23 cellular contexts compared by ENCODE assay signal in the genomic region with DNA sequence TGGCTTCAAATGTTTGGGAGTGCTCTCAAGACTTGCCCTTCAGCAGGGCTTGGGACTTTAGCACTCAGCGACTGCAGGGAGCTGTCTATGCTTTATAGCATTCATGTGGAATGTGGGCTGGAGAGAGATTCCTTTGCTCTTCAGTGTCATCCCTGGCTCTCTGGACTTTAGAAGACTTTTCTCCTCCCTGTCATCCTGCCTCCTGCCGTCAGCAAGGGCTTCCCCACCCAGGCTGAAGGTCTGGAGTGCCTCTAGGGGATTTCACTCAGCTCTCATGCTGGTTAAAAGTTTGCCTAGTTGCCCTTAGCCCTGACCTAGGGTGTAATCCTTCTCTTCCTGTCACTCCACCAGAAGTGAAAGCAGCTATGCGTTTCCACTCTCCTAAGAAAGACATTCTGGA.
A peak's percentile ranks its signal among the peaks of the same experiment; 100 is the strongest.
DNase-seq lines count a peak whose midpoint lies in the region; ATAC-seq, FAIRE-seq and TF ChIP-seq lines count a peak whose summit lies in the region.
"Had no signal": no experiment of that assay in that cellular context is flagged by ENCODE, and none has a peak within 500 bp of the region (broad histone marks: within the 10 kb centered on the region; RNA-seq: fewer than 3 reads in every experiment).

No MANE protein-coding gene starts in this region.

- H3K4me1 Mint-ChIP-seq in endodermal cell: peaks cover 7% of the 10 kb centered on the region
- no peaks in the 10 kb centered on the region for H3K4me1 Mint-ChIP-seq in activated naive CD4-positive, alpha-beta T cell treated with anti-CD3 and anti-CD28 coated beads for 36 hours (ENCODE audit: low read depth)
- H3K4me1 Mint-ChIP-seq: activated CD4-positive, alpha-beta T cell treated with anti-CD3 and anti-CD28 coated beads, Interleukin-2, amount 10 ng/mL, durations not matched to agents 7 days and 5 days; naive thymus-derived CD8-positive, alpha-beta T cell had no signal

- H3K27ac ChIP-seq in endodermal cell (ENCODE audit: low read depth, low read length) (no peak overlapping the region), HepG2 (ENCODE audit: extremely low read length, insufficient read depth, low read length) (peak overlapping the region; percentile 47)
- H3K27ac ChIP-seq: epithelial cell of prostate, testis had no signal

- intact Hi-C loops in HepG2 (cut with micrococcal nuclease; ENCODE audit: unreplicated experiment): loop anchor here (2.0 kb wide), 1 partner anchor 107 kb away; no protein-coding TSS in a partner anchor
- intact Hi-C loops in activated naive CD4-positive, alpha-beta T cell treated with anti-CD3 and anti-CD28 coated beads for 36 hours (cut with micrococcal nuclease): no loop called here

- H3K36me3 ChIP-seq in MG63 (no peaks in the 10 kb centered on the region), endodermal cell (ENCODE audit: control insufficient read depth, insufficient read depth, low read length) (no peaks in the 10 kb centered on the region), HepG2 (replicated peaks in 1 of 2; ENCODE audit: control insufficient read depth in 1 of 2, insufficient read depth in 2 of 2, low read length in 2 of 2) (no peaks in the 10 kb centered on the region)

- no TSS peak for BruUV-seq in HepG2 (replicated peaks; lab: Mats Ljungman, UMichigan)

- no peaks in the 10 kb centered on the region for H3K36me3 Mint-ChIP-seq in endodermal cell (ENCODE audit: low read depth)
- peaks cover 5% of the 10 kb centered on the region for H3K36me3 Mint-ChIP-seq in activated naive CD4-positive, alpha-beta T cell treated with anti-CD3 and anti-CD28 coated beads for 36 hours (ENCODE audit: low read depth)

- ATAC-seq in HepG2: peak; percentile 98
- no peak for ATAC-seq in HG03565 (IDR thresholded peaks at IDR 0.05; ENCODE audit: unreplicated experiment)
- ATAC-seq: naive thymus-derived CD8-positive, alpha-beta T cell had no signal

- no peak overlapping the region for H3K4me3 ChIP-seq in AG09309 (ENCODE audit: control insufficient read depth, low read depth, low read length)
- H3K4me3 ChIP-seq in MG63: no peak overlapping the region
- H3K4me3 ChIP-seq in endodermal cell (ENCODE audit: low read length): no peak overlapping the region
- H3K4me3 ChIP-seq in HepG2 (replicated peaks in 1 of 3; ENCODE audit: insufficient read depth in 1 of 3, low read depth in 2 of 3, low read length in 3 of 3): no peak overlapping the region
- H3K4me3 ChIP-seq: testis had no signal

- TF ChIP-seq EP300 in HepG2 (IDR thresholded peaks at IDR 0.05; ENCODE audit: low read depth in 2 of 2, low read length in 2 of 2): no peak
- TF ChIP-seq EP300 in HepG2 (CRISPR knock-in tag; IDR thresholded peaks at IDR 0.05; ENCODE audit: borderline replicate concordance): no peak

- H3K9me3 Mint-ChIP-seq in endodermal cell: peaks cover 6% of the 10 kb centered on the region
- no peaks in the 10 kb centered on the region for H3K9me3 Mint-ChIP-seq in activated naive CD4-positive, alpha-beta T cell treated with anti-CD3 and anti-CD28 coated beads for 36 hours
- H3K9me3 Mint-ChIP-seq: activated CD4-positive, alpha-beta T cell treated with anti-CD3 and anti-CD28 coated beads, Interleukin-2, amount 10 ng/mL, durations not matched to agents 7 days and 5 days had no signal

- H3K27me3 ChIP-seq in MG63 (no peaks in the 10 kb centered on the region), endodermal cell (ENCODE audit: control insufficient read depth, insufficient read depth, low read length, poor library complexity, severe bottlenecking) (no peaks in the 10 kb centered on the region), HepG2 (ENCODE audit: control insufficient read depth in 1 of 2, insufficient read depth in 2 of 2, low read length in 2 of 2) (no peaks in the 10 kb centered on the region)
- H3K27me3 ChIP-seq: testis had no signal

- CTCF ChIA-PET in HepG2 (lab: Yijun Ruan, JAX; ENCODE audit: low intra/inter-chr PET ratio, low total read pairs): no interaction called here
- CTCF ChIA-PET in activated naive CD4-positive, alpha-beta T cell treated with anti-CD3 and anti-CD28 coated beads for 36 hours (lab: Charles Lee): no interaction called here

- TF ChIP-seq CTCF in AG09309 (IDR thresholded peaks at IDR 0.05; ENCODE audit: control insufficient read depth, insufficient read depth, low read depth, low read length, missing control alignments): peak; percentile 10
- TF ChIP-seq CTCF in endodermal cell (conservative IDR thresholded peaks at IDR 0.05): peak; percentile 28
- TF ChIP-seq CTCF in HepG2 (CRISPR knock-in tag; IDR thresholded peaks at IDR 0.05): peak; percentile 57

- FAIRE-seq in HepG2 (lab: Jason Lieb, UNC): peak; percentile 94
- FAIRE-seq: colon had no signal

- no peak overlapping the region for H3K4me3 Mint-ChIP-seq in endodermal cell
- no peak overlapping the region for H3K4me3 Mint-ChIP-seq in activated naive CD4-positive, alpha-beta T cell treated with anti-CD3 and anti-CD28 coated beads for 36 hours
- H3K4me3 Mint-ChIP-seq: activated CD4-positive, alpha-beta T cell treated with anti-CD3 and anti-CD28 coated beads, Interleukin-2, amount 10 ng/mL, durations not matched to agents 7 days and 5 days; naive thymus-derived CD8-positive, alpha-beta T cell; T-helper 2 cell treated with Interferon-gamma antibody and Interleukin-4, amounts not matched to agents 5 μg/mL and 100 μg/mL, for 36 hours had no signal

- H3K9ac ChIP-seq in endodermal cell (ENCODE audit: extremely low read depth, low read length, poor library complexity, severe bottlenecking): no peak overlapping the region
- H3K9ac ChIP-seq in HepG2 (ENCODE audit: insufficient read depth, low read depth, low read length): no peak overlapping the region

- H4K20me1 ChIP-seq in HepG2 (ENCODE audit: insufficient read depth, low read length): no peaks in the 10 kb centered on the region

- no peak overlapping the region for H3K27ac Mint-ChIP-seq in endodermal cell
- no peak overlapping the region for H3K27ac Mint-ChIP-seq in activated naive CD4-positive, alpha-beta T cell treated with anti-CD3 and anti-CD28 coated beads for 36 hours
- H3K27ac Mint-ChIP-seq: activated CD4-positive, alpha-beta T cell treated with anti-CD3 and anti-CD28 coated beads, Interleukin-2, amount 10 ng/mL, durations not matched to agents 7 days and 5 days; naive thymus-derived CD8-positive, alpha-beta T cell; T-helper 2 cell treated with Interferon-gamma antibody and Interleukin-4, amounts not matched to agents 5 μg/mL and 100 μg/mL, for 36 hours had no signal

- POLR2A ChIA-PET in HepG2 (lab: Yijun Ruan, JAX): no interaction called here

- peak overlapping the region; percentile 32 for H3K4me2 ChIP-seq in HepG2 (ENCODE audit: low read depth, low read length)

- DNase-seq in AG09309 (ENCODE audit: low read depth) (no peak), MG63 (peak; percentile 2), endodermal cell (peak; percentile 58), HepG2 (ENCODE audit: low spot score) (peak; percentile 56), germinal center (ENCODE audit: low spot score) (no peak), COR-L47 (lab: John Stamatoyannopoulos, UW) (no peak)
- no peak for DNase-seq in activated naive CD4-positive, alpha-beta T cell treated with anti-CD3 and anti-CD28 coated beads for 36 hours
- DNase-seq: activated CD4-positive, alpha-beta T cell treated with anti-CD3 and anti-CD28 coated beads, Interleukin-2, amount 10 ng/mL, durations not matched to agents 7 days and 5 days; activated T-cell treated with anti-CD3 and anti-CD28 coated beads, Interleukin-2, amount 50 U/mL, for 1 hour; DMS53; H7; IMR-90; naive thymus-derived CD8-positive, alpha-beta T cell; NCI-H1092 treated with DMSO at 0.1 percent for 48 hours; NCI-H2171; NK-92 treated with Interleukin-12 subunit alpha and Interleukin-12 subunit beta, amount 100 ng/mL, for 24 hours; stimulated activated CD4-positive, alpha-beta T cell treated with anti-CD3 and anti-CD28 coated beads, Interleukin-2, amount 100 ng/mL, for 24 hours; stimulated activated CD8-positive, alpha-beta memory T cell treated with anti-CD3 and anti-CD28 coated beads, Interleukin-4, amount 100 ng/mL, for 48 hours; testis had no signal

- 54 to 71% methylated on average over 2 to 3 of the region's 3 CpGs for WGBS in endodermal cell (ENCODE audit: insufficient coverage in 1 of 2, insufficient read length in 1 of 2), 2 experiments
- WGBS in HepG2 (ENCODE audit: low lambda C conversion rate): 14% methylated on average over 2 of the region's 3 CpGs

- in situ Hi-C loops in HepG2 (cut with HindIII; ENCODE audit: extremely low pct_ligation_motif_present, low pct_unique_long_range_greater_than_20kb): loop anchor here (10.0 kb wide), 1 partner anchor 57 kb away; no protein-coding TSS in a partner anchor

- no peak for TF ChIP-seq POLR2A in HepG2 (IDR thresholded peaks at IDR 0.05; ENCODE audit: insufficient read depth in 1 of 2, low read depth in 2 of 2, low read length in 2 of 2)

- H3K4me1 ChIP-seq in endodermal cell (ENCODE audit: control insufficient read depth, insufficient read depth, low read length) (peaks cover 3% of the 10 kb centered on the region), HepG2 (ENCODE audit: insufficient read depth, low read length) (peaks cover 16% of the 10 kb centered on the region)
- H3K4me1 ChIP-seq: testis had no signal

- H2AFZ ChIP-seq in HepG2 (ENCODE audit: low read length): no peak overlapping the region

- H3K9me3 ChIP-seq in MG63: no peaks in the 10 kb centered on the region
- peaks cover 9% of the 10 kb centered on the region for H3K9me3 ChIP-seq in endodermal cell (ENCODE audit: control insufficient read depth, low read length)
- no peaks in the 10 kb centered on the region for H3K9me3 ChIP-seq in HepG2 (ENCODE audit: low read length)
- H3K9me3 ChIP-seq: testis had no signal

- no peaks in the 10 kb centered on the region for H3K79me2 ChIP-seq in HepG2 (ENCODE audit: insufficient read depth, low read length)

- no peaks in the 10 kb centered on the region for H3K27me3 Mint-ChIP-seq in endodermal cell (ENCODE audit: insufficient read depth)
- H3K27me3 Mint-ChIP-seq in activated naive CD4-positive, alpha-beta T cell treated with anti-CD3 and anti-CD28 coated beads for 36 hours (ENCODE audit: low read depth): no peaks in the 10 kb centered on the region
- H3K27me3 Mint-ChIP-seq: activated CD4-positive, alpha-beta T cell treated with anti-CD3 and anti-CD28 coated beads, Interleukin-2, amount 10 ng/mL, durations not matched to agents 7 days and 5 days had no signal

- no peak for TF ChIP-seq RAD21 in HepG2 (CRISPR knock-in tag; IDR thresholded peaks at IDR 0.05)

TF ChIP-seq in HepG2, 621 proteins besides CTCF, POLR2A, EP300 and RAD21 (continues in another document):
- TF ChIP-seq TAF1 (CRISPR knock-in tag; IDR thresholded peaks at IDR 0.05) (no peak), ZNF784 (CRISPR knock-in tag; IDR thresholded peaks at IDR 0.05; ENCODE audit: borderline replicate concordance) (no peak), ZNF839 (CRISPR knock-in tag; IDR thresholded peaks at IDR 0.05; ENCODE audit: borderline replicate concordance) (no peak), PHF8 (CRISPR knock-in tag; IDR thresholded peaks at IDR 0.05) (no peak)

Comparison
In these comparisons a context has a peak if more than half of its experiments do, and no peak if none do; other contexts are left out.
1. DNase-seq: peak in MG63 (single experiment), endodermal cell (single experiment) and HepG2 (single experiment); none in AG09309 (single experiment), germinal center (single experiment), activated naive CD4-positive, alpha-beta T cell treated with anti-CD3 and anti-CD28 coated beads for 36 hours (single experiment) and COR-L47 (single experiment).
2. Peak in every context shown above with its lines, with median percentiles within 50 percentile points of each other: CTCF ChIP-seq.